In genomic region chr1:230868736-230869385, GRCh38 we compare ENCODE assay signal across 1 cellular context.
TF ChIP-seq lines count a peak whose summit lies in the region.

No MANE protein-coding gene starts in this region.

TF ChIP-seq in HepG2, 621 proteins besides CTCF, POLR2A, EP300 and RAD21 (continued from another document and continues in another):
- TF ChIP-seq, protein P1, sequence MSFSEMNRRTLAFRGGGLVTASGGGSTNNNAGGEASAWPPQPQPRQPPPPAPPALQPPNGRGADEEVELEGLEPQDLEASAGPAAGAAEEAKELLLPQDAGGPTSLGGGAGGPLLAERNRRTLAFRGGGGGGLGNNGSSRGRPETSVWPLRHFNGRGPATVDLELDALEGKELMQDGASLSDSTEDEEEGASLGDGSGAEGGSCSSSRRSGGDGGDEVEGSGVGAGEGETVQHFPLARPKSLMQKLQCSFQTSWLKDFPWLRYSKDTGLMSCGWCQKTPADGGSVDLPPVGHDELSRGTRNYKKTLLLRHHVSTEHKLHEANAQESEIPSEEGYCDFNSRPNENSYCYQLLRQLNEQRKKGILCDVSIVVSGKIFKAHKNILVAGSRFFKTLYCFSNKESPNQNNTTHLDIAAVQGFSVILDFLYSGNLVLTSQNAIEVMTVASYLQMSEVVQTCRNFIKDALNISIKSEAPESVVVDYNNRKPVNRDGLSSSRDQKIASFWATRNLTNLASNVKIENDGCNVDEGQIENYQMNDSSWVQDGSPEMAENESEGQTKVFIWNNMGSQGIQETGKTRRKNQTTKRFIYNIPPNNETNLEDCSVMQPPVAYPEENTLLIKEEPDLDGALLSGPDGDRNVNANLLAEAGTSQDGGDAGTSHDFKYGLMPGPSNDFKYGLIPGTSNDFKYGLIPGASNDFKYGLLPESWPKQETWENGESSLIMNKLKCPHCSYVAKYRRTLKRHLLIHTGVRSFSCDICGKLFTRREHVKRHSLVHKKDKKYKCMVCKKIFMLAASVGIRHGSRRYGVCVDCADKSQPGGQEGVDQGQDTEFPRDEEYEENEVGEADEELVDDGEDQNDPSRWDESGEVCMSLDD (CRISPR knock-in tag; IDR thresholded peaks at IDR 0.05; ENCODE audit: borderline replicate concordance) = 0 out of 2 replicates have a peak, but pooled peaks have one; percentile 77
- TF ChIP-seq ZFP36L1 (CRISPR knock-in tag; IDR thresholded peaks at IDR 0.05) (0 out of 2 replicates have a peak, but pooled peaks have one; percentile 42), ZNF776 (CRISPR knock-in tag; IDR thresholded peaks at IDR 0.05) (0 out of 2 replicates have a peak, but pooled peaks have one; percentile 13), ZGPAT (CRISPR knock-in tag; IDR thresholded peaks at IDR 0.05) (peak; percentile 53; the same call in 1 of the 2 replicates), ZNF749 (CRISPR knock-in tag; IDR thresholded peaks at IDR 0.05; ENCODE audit: borderline replicate concordance) (0 out of 2 replicates have a peak, but pooled peaks have one; percentile 28), YY1 (IDR thresholded peaks at IDR 0.05; ENCODE audit: insufficient read depth, insufficient replicate concordance, low read depth, low read length) (peak; percentile 14), FOXC1 (CRISPR knock-in tag; IDR thresholded peaks at IDR 0.05; ENCODE audit: borderline replicate concordance) (peak; percentile 76), NFE2L1 (CRISPR knock-in tag; IDR thresholded peaks at IDR 0.05; ENCODE audit: borderline replicate concordance) (0 out of 2 replicates have a peak, but pooled peaks have one; percentile 32), ZNF614 (CRISPR knock-in tag; IDR thresholded peaks at IDR 0.05; ENCODE audit: borderline replicate concordance) (no peak), ZSCAN20 (CRISPR knock-in tag; IDR thresholded peaks at IDR 0.05; ENCODE audit: borderline replicate concordance) (0 out of 2 replicates have a peak, but pooled peaks have one; percentile 40), ZFY (CRISPR knock-in tag; IDR thresholded peaks at IDR 0.05) (peak; percentile 79), HOXA3 (CRISPR knock-in tag; IDR thresholded peaks at IDR 0.05) (0 out of 2 replicates have a peak, but pooled peaks have one; percentile 20), MXI1 (IDR thresholded peaks at IDR 0.05; ENCODE audit: borderline replicate concordance, low read depth, low read length) (peak; percentile 76; the same call in 2 of the 3 replicates), ZNF232 (CRISPR knock-in tag; IDR thresholded peaks at IDR 0.05; ENCODE audit: borderline replicate concordance) (peak; percentile 68; the same call in 1 of the 2 replicates), SRY (CRISPR knock-in tag; IDR thresholded peaks at IDR 0.05) (peak; percentile 61; the same call in 1 of the 2 replicates), MIER3 (CRISPR knock-in tag; IDR thresholded peaks at IDR 0.05; ENCODE audit: borderline replicate concordance) (peak; percentile 17; the same call in 1 of the 2 replicates), PHF8 (CRISPR knock-in tag; IDR thresholded peaks at IDR 0.05) (peak; percentile 84), ATF3 (CRISPR knock-in tag; IDR thresholded peaks at IDR 0.05) (no peak), ZNF414 (CRISPR knock-in tag; IDR thresholded peaks at IDR 0.05) (0 out of 2 replicates have a peak, but pooled peaks have one; percentile 35), HNF1B (CRISPR knock-in tag; IDR thresholded peaks at IDR 0.05) (peak; percentile 68; the same call in 1 of the 2 replicates), PATZ1 (CRISPR knock-in tag; IDR thresholded peaks at IDR 0.05) (peak; percentile 6), SIN3A (IDR thresholded peaks at IDR 0.05; ENCODE audit: borderline replicate concordance, low read depth, low read length) (peak; percentile 74; the same call in 1 of the 2 replicates), NCOA1 (CRISPR knock-in tag; IDR thresholded peaks at IDR 0.05) (no peak), POLR2G (IDR thresholded peaks at IDR 0.05; ENCODE audit: low read depth, low read length) (peak; percentile 73), ZNF350 (CRISPR knock-in tag; IDR thresholded peaks at IDR 0.05; ENCODE audit: borderline replicate concordance, low read depth) (peak; percentile 34; the same call in 1 of the 2 replicates), NKX3-1 (CRISPR knock-in tag; IDR thresholded peaks at IDR 0.05) (peak; percentile 51; the same call in 1 of the 2 replicates), THAP11 (CRISPR knock-in tag; IDR thresholded peaks at IDR 0.05) (0 out of 2 replicates have a peak, but pooled peaks have one; percentile 12), NR0B2 (CRISPR knock-in tag; IDR thresholded peaks at IDR 0.05) (no peak), MYNN (CRISPR knock-in tag; IDR thresholded peaks at IDR 0.05; ENCODE audit: low read depth) (no peak), MYPOP (CRISPR knock-in tag; IDR thresholded peaks at IDR 0.05) (0 out of 2 replicates have a peak, but pooled peaks have one; percentile 47)
- TF ChIP-seq, protein P2, sequence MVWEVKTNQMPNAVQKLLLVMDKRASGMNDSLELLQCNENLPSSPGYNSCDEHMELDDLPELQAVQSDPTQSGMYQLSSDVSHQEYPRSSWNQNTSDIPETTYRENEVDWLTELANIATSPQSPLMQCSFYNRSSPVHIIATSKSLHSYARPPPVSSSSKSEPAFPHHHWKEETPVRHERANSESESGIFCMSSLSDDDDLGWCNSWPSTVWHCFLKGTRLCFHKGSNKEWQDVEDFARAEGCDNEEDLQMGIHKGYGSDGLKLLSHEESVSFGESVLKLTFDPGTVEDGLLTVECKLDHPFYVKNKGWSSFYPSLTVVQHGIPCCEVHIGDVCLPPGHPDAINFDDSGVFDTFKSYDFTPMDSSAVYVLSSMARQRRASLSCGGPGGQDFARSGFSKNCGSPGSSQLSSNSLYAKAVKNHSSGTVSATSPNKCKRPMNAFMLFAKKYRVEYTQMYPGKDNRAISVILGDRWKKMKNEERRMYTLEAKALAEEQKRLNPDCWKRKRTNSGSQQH (CRISPR knock-in tag; IDR thresholded peaks at IDR 0.05; ENCODE audit: low read depth) = no peak
- TF ChIP-seq, protein P3, sequence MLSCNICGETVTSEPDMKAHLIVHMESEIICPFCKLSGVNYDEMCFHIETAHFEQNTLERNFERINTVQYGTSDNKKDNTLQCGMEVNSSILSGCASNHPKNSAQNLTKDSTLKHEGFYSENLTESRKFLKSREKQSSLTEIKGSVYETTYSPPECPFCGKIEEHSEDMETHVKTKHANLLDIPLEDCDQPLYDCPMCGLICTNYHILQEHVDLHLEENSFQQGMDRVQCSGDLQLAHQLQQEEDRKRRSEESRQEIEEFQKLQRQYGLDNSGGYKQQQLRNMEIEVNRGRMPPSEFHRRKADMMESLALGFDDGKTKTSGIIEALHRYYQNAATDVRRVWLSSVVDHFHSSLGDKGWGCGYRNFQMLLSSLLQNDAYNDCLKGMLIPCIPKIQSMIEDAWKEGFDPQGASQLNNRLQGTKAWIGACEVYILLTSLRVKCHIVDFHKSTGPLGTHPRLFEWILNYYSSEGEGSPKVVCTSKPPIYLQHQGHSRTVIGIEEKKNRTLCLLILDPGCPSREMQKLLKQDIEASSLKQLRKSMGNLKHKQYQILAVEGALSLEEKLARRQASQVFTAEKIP (CRISPR knock-in tag; IDR thresholded peaks at IDR 0.05; ENCODE audit: borderline replicate concordance) = no peak
- TF ChIP-seq, protein P4, sequence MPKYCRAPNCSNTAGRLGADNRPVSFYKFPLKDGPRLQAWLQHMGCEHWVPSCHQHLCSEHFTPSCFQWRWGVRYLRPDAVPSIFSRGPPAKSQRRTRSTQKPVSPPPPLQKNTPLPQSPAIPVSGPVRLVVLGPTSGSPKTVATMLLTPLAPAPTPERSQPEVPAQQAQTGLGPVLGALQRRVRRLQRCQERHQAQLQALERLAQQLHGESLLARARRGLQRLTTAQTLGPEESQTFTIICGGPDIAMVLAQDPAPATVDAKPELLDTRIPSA (CRISPR knock-in tag; IDR thresholded peaks at IDR 0.05; ENCODE audit: borderline replicate concordance) = 0 out of 2 replicates have a peak, but pooled peaks have one; percentile 47
- TF ChIP-seq, protein P5, sequence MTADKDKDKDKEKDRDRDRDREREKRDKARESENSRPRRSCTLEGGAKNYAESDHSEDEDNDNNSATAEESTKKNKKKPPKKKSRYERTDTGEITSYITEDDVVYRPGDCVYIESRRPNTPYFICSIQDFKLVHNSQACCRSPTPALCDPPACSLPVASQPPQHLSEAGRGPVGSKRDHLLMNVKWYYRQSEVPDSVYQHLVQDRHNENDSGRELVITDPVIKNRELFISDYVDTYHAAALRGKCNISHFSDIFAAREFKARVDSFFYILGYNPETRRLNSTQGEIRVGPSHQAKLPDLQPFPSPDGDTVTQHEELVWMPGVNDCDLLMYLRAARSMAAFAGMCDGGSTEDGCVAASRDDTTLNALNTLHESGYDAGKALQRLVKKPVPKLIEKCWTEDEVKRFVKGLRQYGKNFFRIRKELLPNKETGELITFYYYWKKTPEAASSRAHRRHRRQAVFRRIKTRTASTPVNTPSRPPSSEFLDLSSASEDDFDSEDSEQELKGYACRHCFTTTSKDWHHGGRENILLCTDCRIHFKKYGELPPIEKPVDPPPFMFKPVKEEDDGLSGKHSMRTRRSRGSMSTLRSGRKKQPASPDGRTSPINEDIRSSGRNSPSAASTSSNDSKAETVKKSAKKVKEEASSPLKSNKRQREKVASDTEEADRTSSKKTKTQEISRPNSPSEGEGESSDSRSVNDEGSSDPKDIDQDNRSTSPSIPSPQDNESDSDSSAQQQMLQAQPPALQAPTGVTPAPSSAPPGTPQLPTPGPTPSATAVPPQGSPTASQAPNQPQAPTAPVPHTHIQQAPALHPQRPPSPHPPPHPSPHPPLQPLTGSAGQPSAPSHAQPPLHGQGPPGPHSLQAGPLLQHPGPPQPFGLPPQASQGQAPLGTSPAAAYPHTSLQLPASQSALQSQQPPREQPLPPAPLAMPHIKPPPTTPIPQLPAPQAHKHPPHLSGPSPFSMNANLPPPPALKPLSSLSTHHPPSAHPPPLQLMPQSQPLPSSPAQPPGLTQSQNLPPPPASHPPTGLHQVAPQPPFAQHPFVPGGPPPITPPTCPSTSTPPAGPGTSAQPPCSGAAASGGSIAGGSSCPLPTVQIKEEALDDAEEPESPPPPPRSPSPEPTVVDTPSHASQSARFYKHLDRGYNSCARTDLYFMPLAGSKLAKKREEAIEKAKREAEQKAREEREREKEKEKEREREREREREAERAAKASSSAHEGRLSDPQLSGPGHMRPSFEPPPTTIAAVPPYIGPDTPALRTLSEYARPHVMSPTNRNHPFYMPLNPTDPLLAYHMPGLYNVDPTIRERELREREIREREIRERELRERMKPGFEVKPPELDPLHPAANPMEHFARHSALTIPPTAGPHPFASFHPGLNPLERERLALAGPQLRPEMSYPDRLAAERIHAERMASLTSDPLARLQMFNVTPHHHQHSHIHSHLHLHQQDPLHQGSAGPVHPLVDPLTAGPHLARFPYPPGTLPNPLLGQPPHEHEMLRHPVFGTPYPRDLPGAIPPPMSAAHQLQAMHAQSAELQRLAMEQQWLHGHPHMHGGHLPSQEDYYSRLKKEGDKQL (CRISPR knock-in tag; IDR thresholded peaks at IDR 0.05; ENCODE audit: low read depth) = no peak
